33 cellular contexts compared by ENCODE assay signal in genomic region chr6:145468534-145468933, GRCh38.
A peak's percentile ranks its signal among the peaks of the same experiment; 100 is the strongest.
DNase-seq lines count a peak whose midpoint lies in the region; ATAC-seq, FAIRE-seq and TF ChIP-seq lines count a peak whose summit lies in the region.
"Had no signal": no experiment of that assay in that cellular context is flagged by ENCODE, and none has a peak within 500 bp of the region (broad histone marks: within the 10 kb centered on the region; RNA-seq: fewer than 3 reads in every experiment).

No MANE protein-coding gene starts in this region.

- no peak overlapping the region for H3K27ac ChIP-seq in liver (ENCODE audit: low read depth in 1 of 2, low read length in 2 of 2)
- no peak overlapping the region for H3K27ac ChIP-seq in HepG2 (ENCODE audit: extremely low read length, insufficient read depth, low read length)
- H3K27ac ChIP-seq in BLaER1, result no peak overlapping the region
- no peak overlapping the region for H3K27ac ChIP-seq in BLaER1 treated with 17β-estradiol and CSF1 and Interleukin-3, amounts not matched to agents 10 nM and 100 nM
- no peak overlapping the region for H3K27ac ChIP-seq in spleen
- no peak overlapping the region for H3K27ac ChIP-seq in PC-3 (ENCODE audit: low read length)
- H3K27ac ChIP-seq: 22Rv1, A549, C4-2B had no signal

- H4K20me1 ChIP-seq in HepG2 (ENCODE audit: insufficient read depth, low read length) (no peaks in the 10 kb centered on the region), BLaER1 (no peaks in the 10 kb centered on the region), PC-3 (ENCODE audit: low read length) (no peaks in the 10 kb centered on the region)
- H4K20me1 ChIP-seq in BLaER1 treated with 17β-estradiol and CSF1 and Interleukin-3, amounts not matched to agents 10 nM and 100 nM, result no peaks in the 10 kb centered on the region

- no peak overlapping the region for H3K4me3 ChIP-seq in liver (ENCODE audit: low read depth in 1 of 3, low read length in 3 of 3)
- no peak overlapping the region for H3K4me3 ChIP-seq in HepG2 (replicated peaks in 1 of 3; ENCODE audit: insufficient read depth in 1 of 3, low read depth in 2 of 3, low read length in 3 of 3)
- no peak overlapping the region for H3K4me3 ChIP-seq in BLaER1
- H3K4me3 ChIP-seq in BLaER1 treated with 17β-estradiol and CSF1 and Interleukin-3, amounts not matched to agents 10 nM and 100 nM, result no peak overlapping the region
- no peak overlapping the region for H3K4me3 ChIP-seq in spleen
- no peak overlapping the region for H3K4me3 ChIP-seq in PC-3 (ENCODE audit: low read length)
- H3K4me3 ChIP-seq: A549 had no signal

- TF ChIP-seq POLR2A in HepG2 (IDR thresholded peaks at IDR 0.05; ENCODE audit: insufficient read depth in 1 of 2, low read depth in 2 of 2, low read length in 2 of 2) (no peak), spleen (IDR thresholded peaks at IDR 0.05) (no peak)

- H3F3A ChIP-seq in PC-3 (ENCODE audit: low read length, unreplicated experiment), result no peaks in the 10 kb centered on the region

- CTCF ChIA-PET in HepG2 (lab: Yijun Ruan, JAX; ENCODE audit: low intra/inter-chr PET ratio, low total read pairs), result no interaction called here
- CTCF ChIA-PET in PC-3 (lab: Charles Lee), result no interaction called here

- no peak for FAIRE-seq in HepG2 (lab: Jason Lieb, UNC)
- FAIRE-seq: A204.1, A549, D721Med had no signal

- no peak overlapping the region for H3K4me2 ChIP-seq in HepG2 (ENCODE audit: low read depth, low read length)
- H3K4me2 ChIP-seq in BLaER1, result peak overlapping the region; percentile 54
- H3K4me2 ChIP-seq in BLaER1 treated with 17β-estradiol and CSF1 and Interleukin-3, amounts not matched to agents 10 nM and 100 nM, result peak overlapping the region in 6 of 11 experiments; percentile 24 to 51 (median 42); a peak in 10 of 22 replicates
- H3K4me2 ChIP-seq in PC-3 (ENCODE audit: low read length), result no peak overlapping the region
- H3K4me2 ChIP-seq: A549 had no signal

- no peak for TF ChIP-seq CTCF in liver (IDR thresholded peaks at IDR 0.05; ENCODE audit: low read depth, low read length, missing input control)
- TF ChIP-seq CTCF in HepG2 (CRISPR knock-in tag; IDR thresholded peaks at IDR 0.05), result no peak
- no peak for TF ChIP-seq CTCF in spleen (IDR thresholded peaks at IDR 0.05 in 8 of 11, conservative IDR thresholded peaks at IDR 0.05 in 3 of 11)
- no peak for TF ChIP-seq CTCF in PC-3 (conservative IDR thresholded peaks at IDR 0.05; ENCODE audit: low read depth, low read length)

- intact Hi-C loops in HepG2 (cut with micrococcal nuclease; ENCODE audit: unreplicated experiment), result no loop called here
- intact Hi-C loops in spleen (cut with DNase I; ENCODE audit: low total_unique reads), result no loop called here
- intact Hi-C loops in PC-3 (cut with micrococcal nuclease), result no loop called here

- H2AFZ ChIP-seq in HepG2 (ENCODE audit: low read length) (no peak overlapping the region), PC-3 (ENCODE audit: low read length) (no peak overlapping the region)

- H3K9ac ChIP-seq in liver (ENCODE audit: low read depth in 1 of 2, low read length in 2 of 2), result no peak overlapping the region
- no peak overlapping the region for H3K9ac ChIP-seq in HepG2 (ENCODE audit: insufficient read depth, low read depth, low read length)
- H3K9ac ChIP-seq in BLaER1, result no peak overlapping the region
- H3K9ac ChIP-seq in BLaER1 treated with 17β-estradiol and CSF1 and Interleukin-3, amounts not matched to agents 10 nM and 100 nM, result no peak overlapping the region
- H3K9ac ChIP-seq in PC-3 (ENCODE audit: low read length), result no peak overlapping the region

- no peaks in the 10 kb centered on the region for H3K9me2 ChIP-seq in PC-3 (replicated peaks; ENCODE audit: low read length)

- ATAC-seq in HepG2, result no peak
- no peak for ATAC-seq in stimulated activated naive CD8-positive, alpha-beta T cell treated with anti-CD3 and anti-CD28 coated beads, Interleukin-15, Interleukin-2, amounts not matched to agents 100 U/mL and 50 U/mL, for 24 hours
- ATAC-seq in PC-3, result no peak
- ATAC-seq: A549; CD8-positive, alpha-beta T cell had no signal

- POLR2A ChIA-PET in HepG2 (lab: Yijun Ruan, JAX) (no interaction called here), PC-3 (lab: Charles Lee; ENCODE audit: unreplicated experiment) (no interaction called here)

- no peak for TF ChIP-seq RAD21 in liver (IDR thresholded peaks at IDR 0.05)
- TF ChIP-seq RAD21 in HepG2 (CRISPR knock-in tag; IDR thresholded peaks at IDR 0.05), result no peak

- no peaks in the 10 kb centered on the region for H3K79me2 ChIP-seq in HepG2 (ENCODE audit: insufficient read depth, low read length)
- H3K79me2 ChIP-seq in PC-3 (ENCODE audit: low read length), result no peaks in the 10 kb centered on the region

- no peak for DNase-seq in HepG2 (ENCODE audit: low spot score)
- DNase-seq in KBM-7, result peak; percentile 4
- no peak for DNase-seq in stimulated activated naive CD8-positive, alpha-beta T cell treated with anti-CD3 and anti-CD28 coated beads, Interleukin-15, Interleukin-2, amounts not matched to agents 100 U/mL and 50 U/mL, for 24 hours
- DNase-seq in spleen, result no peak
- DNase-seq in PC-3, result no peak
- DNase-seq: 8988T; ACHN; AML-193; BE2C; C1 segment of cervical spinal cord; Caco-2; Calu3; CD4-positive, alpha-beta memory T cell; CD4-positive, alpha-beta T cell; CD4-positive, CD25-positive, alpha-beta regulatory T cell; CD8-positive, alpha-beta memory T cell; CD8-positive, alpha-beta T cell; COR-L47; DMS 273 treated with DMSO at 0.1 percent for 48 hours; DMS153; DMS53; DMS79; DMS79 treated with DMSO at 0.1 percent for 48 hours; DND-41; EL had no signal

- TF ChIP-seq EP300 in HepG2 (IDR thresholded peaks at IDR 0.05; ENCODE audit: low read depth in 2 of 2, low read length in 2 of 2) (no peak), HepG2 (CRISPR knock-in tag; IDR thresholded peaks at IDR 0.05; ENCODE audit: borderline replicate concordance) (no peak)

- no peaks in the 10 kb centered on the region for H3K27me3 ChIP-seq in liver (ENCODE audit: control insufficient read depth in 4 of 4, insufficient read depth in 4 of 4, low read length in 3 of 4)
- no peaks in the 10 kb centered on the region for H3K27me3 ChIP-seq in HepG2 (ENCODE audit: control insufficient read depth in 1 of 2, insufficient read depth in 2 of 2, low read length in 2 of 2)
- no peaks in the 10 kb centered on the region for H3K27me3 ChIP-seq in BLaER1
- H3K27me3 ChIP-seq in BLaER1 treated with 17β-estradiol and CSF1 and Interleukin-3, amounts not matched to agents 10 nM and 100 nM, result no peaks in the 10 kb centered on the region
- H3K27me3 ChIP-seq in spleen (replicated peaks in 1 of 7), result no peaks in the 10 kb centered on the region
- no peaks in the 10 kb centered on the region for H3K27me3 ChIP-seq in PC-3 (ENCODE audit: low read length)
- H3K27me3 ChIP-seq: BE2C had no signal

- in situ Hi-C loops in HepG2 (cut with HindIII; ENCODE audit: extremely low pct_ligation_motif_present, low pct_unique_long_range_greater_than_20kb) (no loop called here), KBM-7 (cut with MboI; ENCODE audit: low pct_unique_long_range_greater_than_20kb, low sequenced_read_pairs) (no loop called here)

- H3K36me3 ChIP-seq in liver (ENCODE audit: control insufficient read depth in 4 of 4, insufficient read depth in 3 of 4, low read depth in 1 of 4, low read length in 3 of 4) (no peaks in the 10 kb centered on the region), HepG2 (replicated peaks in 1 of 2; ENCODE audit: control insufficient read depth in 1 of 2, insufficient read depth in 2 of 2, low read length in 2 of 2) (no peaks in the 10 kb centered on the region), BLaER1 (no peaks in the 10 kb centered on the region), spleen (no peaks in the 10 kb centered on the region), PC-3 (ENCODE audit: low read depth, low read length) (no peaks in the 10 kb centered on the region)
- no peaks in the 10 kb centered on the region for H3K36me3 ChIP-seq in BLaER1 treated with 17β-estradiol and CSF1 and Interleukin-3, amounts not matched to agents 10 nM and 100 nM
- H3K36me3 ChIP-seq: BE2C had no signal

- H3K4me1 ChIP-seq in liver (ENCODE audit: control insufficient read depth in 4 of 4, insufficient read depth in 4 of 4, low read length in 3 of 4), result no peaks in the 10 kb centered on the region
- no peaks in the 10 kb centered on the region for H3K4me1 ChIP-seq in HepG2 (ENCODE audit: insufficient read depth, low read length)
- H3K4me1 ChIP-seq in BLaER1, result peaks cover 39% of the 10 kb centered on the region
- H3K4me1 ChIP-seq in BLaER1 treated with 17β-estradiol and CSF1 and Interleukin-3, amounts not matched to agents 10 nM and 100 nM, result peaks cover 11 to 39% (median 23%) of the 10 kb centered on the region in 10 experiments
- H3K4me1 ChIP-seq in spleen, result no peaks in the 10 kb centered on the region
- H3K4me1 ChIP-seq in PC-3 (ENCODE audit: insufficient read depth, low read length), result no peaks in the 10 kb centered on the region
- H3K4me1 ChIP-seq: A549, BE2C, Caco-2 had no signal

- H3K9me3 ChIP-seq in liver (ENCODE audit: control insufficient read depth in 4 of 4, low read length in 3 of 4) (no peaks in the 10 kb centered on the region), HepG2 (ENCODE audit: low read length) (peaks cover 21% of the 10 kb centered on the region), BLaER1 (peaks cover 10% of the 10 kb centered on the region), spleen (peaks cover 0 to 31% (median 20%) of the 10 kb centered on the region in 8 donors), PC-3 (ENCODE audit: low read length) (no peaks in the 10 kb centered on the region)
- H3K9me3 ChIP-seq in BLaER1 treated with 17β-estradiol and CSF1 and Interleukin-3, amounts not matched to agents 10 nM and 100 nM (replicated peaks in 1 of 11), result peaks cover 8 to 22% (median 17%) of the 10 kb centered on the region in 11 experiments
- H3K9me3 ChIP-seq: A549, BE2C, Caco-2 had no signal

- no TSS peak for BruUV-seq in HepG2 (replicated peaks; lab: Mats Ljungman, UMichigan)
- BruUV-seq in PC-3 (replicated peaks; lab: Mats Ljungman, UMichigan), result no TSS peak

TF ChIP-seq in liver, 16 proteins besides CTCF, POLR2A, EP300 and RAD21 (continues in another document):
- TF ChIP-seq HNF4A (conservative IDR thresholded peaks at IDR 0.05) (peak; percentile 72 to 87), ATF3 (IDR thresholded peaks at IDR 0.05) (no peak), SP1 (IDR thresholded peaks at IDR 0.05) (peak; percentile 65), FOXA2 (IDR thresholded peaks at IDR 0.05) (no peak), EGR1 (IDR thresholded peaks at IDR 0.05; ENCODE audit: low read depth in 2 of 2) (no peak)

TF ChIP-seq in HepG2, 621 proteins besides CTCF, POLR2A, EP300 and RAD21 (continues in another document):
- TF ChIP-seq ZNF468 (CRISPR knock-in tag; IDR thresholded peaks at IDR 0.05) (no peak), ZFP82 (CRISPR knock-in tag; IDR thresholded peaks at IDR 0.05; ENCODE audit: borderline replicate concordance) (no peak), ZNF746 (CRISPR knock-in tag; IDR thresholded peaks at IDR 0.05) (no peak), DBP (CRISPR knock-in tag; IDR thresholded peaks at IDR 0.05; ENCODE audit: not compliant biosample characterization) (no peak)

Comparison
In these comparisons a context has a peak if more than half of its experiments do, and no peak if none do; other contexts are left out.
1. H3K4me2 ChIP-seq: peak in BLaER1 (single experiment) and BLaER1 treated with 17β-estradiol and CSF1 and Interleukin-3, amounts not matched to agents 10 nM and 100 nM (6 of 11); none in HepG2 (single experiment) and PC-3 (single experiment).